3 cellular contexts compared by ENCODE assay signal in genomic region chr15:61501815-61502214, GRCh38.
TF ChIP-seq lines count a peak whose summit lies in the region.

No MANE protein-coding gene starts in this region.

TF ChIP-seq in liver, 16 proteins besides CTCF, POLR2A, EP300 and RAD21 (continued from another document):
- TF ChIP-seq TAF1 (conservative IDR thresholded peaks at IDR 0.05) (peak; percentile 53), NR2F2 (IDR thresholded peaks at IDR 0.05) (peak; percentile 56), JUND (IDR thresholded peaks at IDR 0.05) (peak; percentile 73 to 76), HNF4A (conservative IDR thresholded peaks at IDR 0.05) (peak; percentile 88 to 90), ATF3 (IDR thresholded peaks at IDR 0.05) (peak; percentile 22), YY1 (IDR thresholded peaks at IDR 0.05) (peak; percentile 84), FOXA1 (IDR thresholded peaks at IDR 0.05) (no peak), REST (IDR thresholded peaks at IDR 0.05) (no peak), GABPA (IDR thresholded peaks at IDR 0.05 in 1 of 2, conservative IDR thresholded peaks at IDR 0.05 in 1 of 2) (peak in 1 of 2 donors; percentile 43), EGR1 (IDR thresholded peaks at IDR 0.05; ENCODE audit: low read depth in 2 of 2) (peak in 1 of 2 donors; percentile 24)
- TF ChIP-seq, protein P1, sequence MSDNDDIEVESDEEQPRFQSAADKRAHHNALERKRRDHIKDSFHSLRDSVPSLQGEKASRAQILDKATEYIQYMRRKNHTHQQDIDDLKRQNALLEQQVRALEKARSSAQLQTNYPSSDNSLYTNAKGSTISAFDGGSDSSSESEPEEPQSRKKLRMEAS (IDR thresholded peaks at IDR 0.05) = peak; percentile 76
- TF ChIP-seq, protein P2, sequence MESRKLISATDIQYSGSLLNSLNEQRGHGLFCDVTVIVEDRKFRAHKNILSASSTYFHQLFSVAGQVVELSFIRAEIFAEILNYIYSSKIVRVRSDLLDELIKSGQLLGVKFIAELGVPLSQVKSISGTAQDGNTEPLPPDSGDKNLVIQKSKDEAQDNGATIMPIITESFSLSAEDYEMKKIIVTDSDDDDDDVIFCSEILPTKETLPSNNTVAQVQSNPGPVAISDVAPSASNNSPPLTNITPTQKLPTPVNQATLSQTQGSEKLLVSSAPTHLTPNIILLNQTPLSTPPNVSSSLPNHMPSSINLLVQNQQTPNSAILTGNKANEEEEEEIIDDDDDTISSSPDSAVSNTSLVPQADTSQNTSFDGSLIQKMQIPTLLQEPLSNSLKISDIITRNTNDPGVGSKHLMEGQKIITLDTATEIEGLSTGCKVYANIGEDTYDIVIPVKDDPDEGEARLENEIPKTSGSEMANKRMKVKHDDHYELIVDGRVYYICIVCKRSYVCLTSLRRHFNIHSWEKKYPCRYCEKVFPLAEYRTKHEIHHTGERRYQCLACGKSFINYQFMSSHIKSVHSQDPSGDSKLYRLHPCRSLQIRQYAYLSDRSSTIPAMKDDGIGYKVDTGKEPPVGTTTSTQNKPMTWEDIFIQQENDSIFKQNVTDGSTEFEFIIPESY (IDR thresholded peaks at IDR 0.05) = peak; percentile 59

TF ChIP-seq in HepG2, 621 proteins besides CTCF, POLR2A, EP300 and RAD21 (continued from another document):
- no peak for TF ChIP-seq MTERF4 (CRISPR knock-in tag; IDR thresholded peaks at IDR 0.05)
- no peak for TF ChIP-seq ZNF333 (CRISPR knock-in tag; IDR thresholded peaks at IDR 0.05; ENCODE audit: borderline replicate concordance)
- TF ChIP-seq ZNF644 (CRISPR knock-in tag; IDR thresholded peaks at IDR 0.05; ENCODE audit: low read depth) = no peak
- TF ChIP-seq CC2D1A (CRISPR knock-in tag; IDR thresholded peaks at IDR 0.05) = no peak
- no peak for TF ChIP-seq ZFP41 (CRISPR knock-in tag; IDR thresholded peaks at IDR 0.05; ENCODE audit: borderline replicate concordance)

TF ChIP-seq in H1, 55 proteins besides CTCF, POLR2A, EP300 and RAD21 (continued from another document):
- TF ChIP-seq GTF2F1 (IDR thresholded peaks at IDR 0.05; ENCODE audit: borderline replicate concordance, low read depth, low read length) (no peak), HDAC2 (IDR thresholded peaks at IDR 0.05; ENCODE audit: borderline replicate concordance in 1 of 2, low read depth in 2 of 2, low read length in 2 of 2) (no peak), CEBPB (IDR thresholded peaks at IDR 0.05; ENCODE audit: low read depth, low read length) (no peak), JUND (IDR thresholded peaks at IDR 0.05; ENCODE audit: low read length) (no peak)
